38 cellular contexts compared by ENCODE assay signal in the genomic region with DNA sequence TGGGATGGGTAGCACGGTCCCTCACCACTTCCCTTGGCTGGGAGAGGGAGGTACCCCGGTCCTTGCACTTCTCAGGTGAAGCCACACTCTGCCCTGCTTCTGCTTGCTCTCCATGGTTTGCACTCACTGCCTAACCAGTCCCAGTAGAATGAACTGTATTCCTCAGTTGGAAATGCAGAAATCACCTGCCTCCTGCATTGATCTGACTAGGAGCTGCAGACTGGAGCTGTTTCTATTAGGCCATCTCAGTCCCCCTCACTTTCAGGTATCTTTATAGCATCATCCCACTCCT.
"Had no signal": no experiment of that assay in that cellular context is flagged by ENCODE, and none has a peak within 500 bp of the region (broad histone marks: within the 10 kb centered on the region; RNA-seq: fewer than 3 reads in every experiment).

No MANE protein-coding gene starts in this region.

- H3K9me3 Mint-ChIP-seq: activated naive CD4-positive, alpha-beta T cell treated with anti-CD3 and anti-CD28 coated beads, Interleukin-2, amount 50 U/mL, for 24 hours had no signal

- H3K27ac ChIP-seq: ascending aorta, cardiac muscle cell, VCaP had no signal

- H3K27me3 ChIP-seq: ascending aorta, cardiac muscle cell had no signal

- DNase-seq: activated CD4-positive, alpha-beta memory T cell treated with anti-CD3 and anti-CD28 coated beads, Interleukin-2, amount 10 ng/mL, durations not matched to agents 7 days and 5 days; activated CD4-positive, alpha-beta T cell treated with anti-CD3 and anti-CD28 coated beads for 1 hour; activated CD4-positive, alpha-beta T cell treated with anti-CD3 and anti-CD28 coated beads for 36 hours; activated CD4-positive, alpha-beta T cell treated with anti-CD3 and anti-CD28 coated beads for 48 hours; activated CD4-positive, alpha-beta T cell treated with anti-CD3 and anti-CD28 coated beads, Interleukin-2, amount 10 ng/mL, durations not matched to agents 7 days and 5 days; activated CD4-positive, alpha-beta T cell treated with anti-CD3 and anti-CD28 coated beads, Interleukin-2, amount 50 U/mL, for 48 hours; activated CD4-positive, CD25-positive, alpha-beta regulatory T cell; activated CD8-positive, alpha-beta memory T cell treated with anti-CD3 and anti-CD28 coated beads for 24 hours; activated CD8-positive, alpha-beta memory T cell treated with anti-CD3 and anti-CD28 coated beads, Interleukin-2, amount 10 ng/mL, durations not matched to agents 7 days and 5 days; activated CD8-positive, alpha-beta memory T cell treated with anti-CD3 and anti-CD28 coated beads, Interleukin-2, amount 50 U/mL, for 48 hours; activated CD8-positive, alpha-beta T cell treated with anti-CD3 and anti-CD28 coated beads, Interleukin-2, amount 10 ng/mL, durations not matched to agents 7 days and 5 days; activated effector memory CD4-positive, alpha-beta T cell treated with Interleukin-2 at 50 U/mL for 16 hours; activated gamma-delta T cell; activated naive CD4-positive, alpha-beta T cell treated with anti-CD3 and anti-CD28 coated beads, Interleukin-2, amount 10 ng/mL, durations not matched to agents 7 days and 5 days; activated naive CD4-positive, alpha-beta T cell treated with Interleukin-2 at 50 U/mL for 16 hours; activated naive CD8-positive, alpha-beta T cell treated with anti-CD3 and anti-CD28 coated beads, Interleukin-2, amount 10 ng/mL, durations not matched to agents 7 days and 5 days; activated naive CD8-positive, alpha-beta T cell treated with anti-CD3 and anti-CD28 coated beads, Interleukin-2, amount 50 U/mL, for 24 hours; activated T-cell treated with anti-CD3 and anti-CD28 coated beads, Interleukin-2, amount 50 U/mL, for 24 hours; activated T-cell treated with anti-CD3 and anti-CD28 coated beads, Interleukin-2, amount 50 U/mL, for 48 hours; amygdala; anterior cingulate cortex; caudate nucleus; cerebellar nuclear complex; T-cell; T-helper 17 cell; T-helper 9 cell had no signal

- H3K4me1 ChIP-seq: ascending aorta had no signal

- H3K36me3 Mint-ChIP-seq: activated CD8-positive, alpha-beta memory T cell treated with anti-CD3 and anti-CD28 coated beads, Interleukin-2, amount 10 ng/mL, durations not matched to agents 7 days and 5 days; activated naive CD4-positive, alpha-beta T cell treated with anti-CD3 and anti-CD28 coated beads, Interleukin-2, amount 10 ng/mL, durations not matched to agents 7 days and 5 days; activated naive CD4-positive, alpha-beta T cell treated with anti-CD3 and anti-CD28 coated beads, Interleukin-2, amount 50 U/mL, for 24 hours; activated naive CD8-positive, alpha-beta T cell; activated naive CD8-positive, alpha-beta T cell treated with anti-CD3 and anti-CD28 coated beads, Interleukin-2, amount 10 ng/mL, durations not matched to agents 7 days and 5 days; brain; T-cell had no signal

- H3K27ac Mint-ChIP-seq: activated CD4-positive, alpha-beta memory T cell treated with anti-CD3 and anti-CD28 coated beads, Interleukin-2, amount 10 ng/mL, durations not matched to agents 7 days and 5 days; activated CD4-positive, alpha-beta T cell treated with anti-CD3 and anti-CD28 coated beads for 36 hours; activated CD4-positive, alpha-beta T cell treated with anti-CD3 and anti-CD28 coated beads, Interleukin-2, amount 10 ng/mL, durations not matched to agents 7 days and 5 days; activated CD8-positive, alpha-beta memory T cell treated with anti-CD3 and anti-CD28 coated beads, Interleukin-2, amount 10 ng/mL, durations not matched to agents 7 days and 5 days; activated CD8-positive, alpha-beta T cell treated with anti-CD3 and anti-CD28 coated beads, Interleukin-2, amount 10 ng/mL, durations not matched to agents 7 days and 5 days; activated naive CD4-positive, alpha-beta T cell treated with anti-CD3 and anti-CD28 coated beads, Interleukin-2, amount 10 ng/mL, durations not matched to agents 7 days and 5 days; activated naive CD4-positive, alpha-beta T cell treated with anti-CD3 and anti-CD28 coated beads, Interleukin-2, amount 50 U/mL, for 24 hours; activated naive CD8-positive, alpha-beta T cell; activated naive CD8-positive, alpha-beta T cell treated with anti-CD3 and anti-CD28 coated beads, Interleukin-2, amount 10 ng/mL, durations not matched to agents 7 days and 5 days; activated naive CD8-positive, alpha-beta T cell treated with anti-CD3 and anti-CD28 coated beads, Interleukin-2, amount 50 U/mL, for 24 hours; activated T-cell treated with anti-CD3 and anti-CD28 coated beads, Interleukin-2, amount 50 U/mL, for 24 hours; activated T-helper 2 cell treated with anti-CD3 and anti-CD28 coated beads, Interferon-gamma antibody, Interleukin-2, Interleukin-4, amounts not matched to agents 10 μg/mL and 5 μg/mL and 100 μg/mL, durations not matched to agents 14 hours and 24 hours and 36 hours; brain; T-cell; T-helper 17 cell; T-helper 2 cell treated with Interferon-gamma antibody and Interleukin-4, amounts not matched to agents 5 μg/mL and 100 μg/mL, for 36 hours had no signal

- H3K4me3 ChIP-seq: ascending aorta, cardiac muscle cell had no signal

- H3K9me3 ChIP-seq: ascending aorta had no signal

- H3K36me3 ChIP-seq: ascending aorta, cardiac muscle cell had no signal

- H3K4me3 Mint-ChIP-seq: activated CD4-positive, alpha-beta memory T cell treated with anti-CD3 and anti-CD28 coated beads, Interleukin-2, amount 10 ng/mL, durations not matched to agents 7 days and 5 days; activated CD4-positive, alpha-beta T cell treated with anti-CD3 and anti-CD28 coated beads for 36 hours; activated CD4-positive, alpha-beta T cell treated with anti-CD3 and anti-CD28 coated beads, Interleukin-2, amount 10 ng/mL, durations not matched to agents 7 days and 5 days; activated CD8-positive, alpha-beta memory T cell treated with anti-CD3 and anti-CD28 coated beads, Interleukin-2, amount 10 ng/mL, durations not matched to agents 7 days and 5 days; activated CD8-positive, alpha-beta T cell treated with anti-CD3 and anti-CD28 coated beads, Interleukin-2, amount 10 ng/mL, durations not matched to agents 7 days and 5 days; activated naive CD4-positive, alpha-beta T cell treated with anti-CD3 and anti-CD28 coated beads, Interleukin-2, amount 10 ng/mL, durations not matched to agents 7 days and 5 days; activated naive CD4-positive, alpha-beta T cell treated with anti-CD3 and anti-CD28 coated beads, Interleukin-2, amount 50 U/mL, for 24 hours; activated naive CD8-positive, alpha-beta T cell; activated naive CD8-positive, alpha-beta T cell treated with anti-CD3 and anti-CD28 coated beads, Interleukin-2, amount 10 ng/mL, durations not matched to agents 7 days and 5 days; activated naive CD8-positive, alpha-beta T cell treated with anti-CD3 and anti-CD28 coated beads, Interleukin-2, amount 50 U/mL, for 24 hours; activated T-cell treated with anti-CD3 and anti-CD28 coated beads, Interleukin-2, amount 50 U/mL, for 24 hours; brain; central memory CD8-positive, alpha-beta T cell; T-cell; T-helper 17 cell; T-helper 2 cell treated with Interferon-gamma antibody and Interleukin-4, amounts not matched to agents 5 μg/mL and 100 μg/mL, for 36 hours had no signal

- H3K4me1 Mint-ChIP-seq: activated CD4-positive, alpha-beta memory T cell treated with anti-CD3 and anti-CD28 coated beads, Interleukin-2, amount 10 ng/mL, durations not matched to agents 7 days and 5 days; activated CD4-positive, alpha-beta T cell treated with anti-CD3 and anti-CD28 coated beads for 36 hours; activated CD4-positive, alpha-beta T cell treated with anti-CD3 and anti-CD28 coated beads, Interleukin-2, amount 10 ng/mL, durations not matched to agents 7 days and 5 days; activated CD8-positive, alpha-beta memory T cell treated with anti-CD3 and anti-CD28 coated beads, Interleukin-2, amount 10 ng/mL, durations not matched to agents 7 days and 5 days; activated naive CD4-positive, alpha-beta T cell treated with anti-CD3 and anti-CD28 coated beads, Interleukin-2, amount 10 ng/mL, durations not matched to agents 7 days and 5 days; activated naive CD4-positive, alpha-beta T cell treated with anti-CD3 and anti-CD28 coated beads, Interleukin-2, amount 50 U/mL, for 24 hours; activated naive CD8-positive, alpha-beta T cell treated with anti-CD3 and anti-CD28 coated beads, Interleukin-2, amount 10 ng/mL, durations not matched to agents 7 days and 5 days; activated naive CD8-positive, alpha-beta T cell treated with anti-CD3 and anti-CD28 coated beads, Interleukin-2, amount 50 U/mL, for 24 hours; central memory CD8-positive, alpha-beta T cell; T-cell; T-helper 17 cell had no signal

- H3K27me3 Mint-ChIP-seq: activated CD4-positive, alpha-beta memory T cell treated with anti-CD3 and anti-CD28 coated beads, Interleukin-2, amount 10 ng/mL, durations not matched to agents 7 days and 5 days; activated CD4-positive, alpha-beta T cell treated with anti-CD3 and anti-CD28 coated beads for 36 hours; activated CD4-positive, alpha-beta T cell treated with anti-CD3 and anti-CD28 coated beads, Interleukin-2, amount 10 ng/mL, durations not matched to agents 7 days and 5 days; activated CD8-positive, alpha-beta memory T cell treated with anti-CD3 and anti-CD28 coated beads, Interleukin-2, amount 10 ng/mL, durations not matched to agents 7 days and 5 days; activated naive CD4-positive, alpha-beta T cell treated with anti-CD3 and anti-CD28 coated beads, Interleukin-2, amount 10 ng/mL, durations not matched to agents 7 days and 5 days; activated naive CD4-positive, alpha-beta T cell treated with anti-CD3 and anti-CD28 coated beads, Interleukin-2, amount 50 U/mL, for 24 hours; activated naive CD8-positive, alpha-beta T cell; activated naive CD8-positive, alpha-beta T cell treated with anti-CD3 and anti-CD28 coated beads, Interleukin-2, amount 10 ng/mL, durations not matched to agents 7 days and 5 days; activated naive CD8-positive, alpha-beta T cell treated with anti-CD3 and anti-CD28 coated beads, Interleukin-2, amount 50 U/mL, for 24 hours; activated T-cell treated with anti-CD3 and anti-CD28 coated beads, Interleukin-2, amount 50 U/mL, for 24 hours; central memory CD8-positive, alpha-beta T cell; T-cell; T-helper 17 cell had no signal

- FAIRE-seq: bronchial epithelial cell, TTC549 had no signal

- ATAC-seq: activated CD4-positive, alpha-beta T cell treated with anti-CD3 and anti-CD28 coated beads for 36 hours; activated CD4-positive, CD25-positive, alpha-beta regulatory T cell treated with anti-CD3 and anti-CD28 coated beads, Interleukin-2, amount 50 U/mL, for 24 hours; activated CD8-positive, alpha-beta memory T cell treated with anti-CD3 and anti-CD28 coated beads, Interleukin-2, amount 10 ng/mL, durations not matched to agents 7 days and 5 days; activated CD8-positive, alpha-beta T cell treated with anti-CD3 and anti-CD28 coated beads, Interleukin-2, amount 10 ng/mL, durations not matched to agents 7 days and 5 days; activated naive CD8-positive, alpha-beta T cell treated with anti-CD3 and anti-CD28 coated beads, Interleukin-2, amount 50 U/mL, for 24 hours; T-cell; T-helper 17 cell had no signal
